8 cellular contexts compared by ENCODE assay signal in the genomic region with DNA sequence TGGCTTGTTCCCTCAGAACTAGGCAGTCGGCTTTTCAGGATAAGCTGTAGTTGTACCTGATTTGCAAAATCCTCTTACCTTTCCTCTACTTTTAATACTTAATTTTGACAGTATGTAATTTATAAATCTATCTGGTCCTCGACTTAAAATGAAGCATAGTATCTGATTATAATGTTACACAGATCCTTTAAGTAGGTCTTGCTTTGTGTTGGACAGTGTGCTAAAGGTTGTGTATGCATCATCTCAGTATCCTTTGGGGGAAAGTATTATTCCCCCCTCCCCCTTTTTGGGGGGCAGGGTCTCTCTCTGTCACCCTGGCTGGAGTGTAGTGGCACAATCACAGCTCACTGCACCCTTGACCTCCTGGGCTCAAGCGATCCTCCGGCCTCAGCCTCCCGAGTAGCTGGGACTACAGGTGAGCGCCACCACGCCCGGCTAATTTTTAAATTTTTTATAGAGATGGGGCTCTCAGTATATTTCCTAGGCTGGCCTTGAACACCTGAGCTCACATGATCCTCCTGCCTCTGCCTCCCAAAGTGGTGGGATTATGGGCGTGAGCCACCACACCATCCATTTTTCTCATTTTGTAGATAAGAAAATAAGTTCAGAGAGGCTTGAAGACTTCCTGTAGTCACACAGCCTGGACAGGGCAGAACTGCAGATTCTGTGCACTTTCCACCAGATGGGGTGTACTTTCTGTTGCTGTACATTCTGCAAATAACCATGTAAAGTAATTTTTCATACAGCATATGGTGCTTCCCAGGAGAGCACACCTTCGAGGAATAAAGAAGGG. TPM values are rescaled to one million over a fixed set of nuclear protein-coding genes. Genes with fewer than 3 reads are reported as not detected.
DNase-seq lines count a peak whose midpoint lies in the region; ATAC-seq, FAIRE-seq and TF ChIP-seq lines count a peak whose summit lies in the region.

No MANE protein-coding gene starts in this region.

- H3K18ac ChIP-seq in H1 (ENCODE audit: extremely low read depth, low read length) (no peak overlapping the region), trophoblast cell (ENCODE audit: low read length) (no peak overlapping the region)

- peaks cover 42% of the 10 kb centered on the region for H3K79me2 ChIP-seq in DOHH2 (ENCODE audit: control insufficient read depth, low read length)
- peaks cover 11 to 36% of the 10 kb centered on the region in 2 experiments for H3K79me2 ChIP-seq in H1 (ENCODE audit: control insufficient read depth in 1 of 2, insufficient read depth in 2 of 2, low read length in 2 of 2)
- peaks cover 6% of the 10 kb centered on the region for H3K79me2 ChIP-seq in trophoblast cell (ENCODE audit: control insufficient read depth, insufficient read depth, low read length, poor library complexity)

- TF ChIP-seq RAD21 in H1 (IDR thresholded peaks at IDR 0.05 in 1 of 2, conservative IDR thresholded peaks at IDR 0.05 in 1 of 2; ENCODE audit: low read depth in 2 of 2, low read length in 2 of 2) = no peak

- H3K4ac ChIP-seq in H1 (replicated peaks; ENCODE audit: insufficient read length, low read depth, low read length) (no peak overlapping the region), trophoblast cell (ENCODE audit: low read depth, low read length) (no peak overlapping the region)

- H3K27me3 ChIP-seq in DOHH2 (ENCODE audit: control insufficient read depth, low read length) = peaks cover 22% of the 10 kb centered on the region
- H3K27me3 ChIP-seq in MG63 = no peaks in the 10 kb centered on the region
- H3K27me3 ChIP-seq in H1 (replicated peaks in 1 of 4; ENCODE audit: control insufficient read depth in 3 of 4, extremely low read depth in 1 of 4, insufficient read depth in 3 of 4, low read length in 3 of 4) = no peaks in the 10 kb centered on the region; a peak in 1 of 7 replicates
- H3K27me3 ChIP-seq in trophoblast cell (ENCODE audit: insufficient read depth, low read length) = no peaks in the 10 kb centered on the region
- H3K27me3 ChIP-seq in H7 (ENCODE audit: control insufficient read depth, insufficient read depth, low read length) = no peaks in the 10 kb centered on the region

- H3K9me3 ChIP-seq in DOHH2 (ENCODE audit: control insufficient read depth, insufficient read depth, low read length) (no peaks in the 10 kb centered on the region), MG63 (no peaks in the 10 kb centered on the region), H1 (ENCODE audit: insufficient read depth in 2 of 2, low read depth in 1 of 2, low read length in 1 of 2) (no peaks in the 10 kb centered on the region), trophoblast cell (ENCODE audit: insufficient read depth, low read depth, low read length) (no peaks in the 10 kb centered on the region)

- CTCF ChIA-PET in H1 (lab: Charles Lee; ENCODE audit: partially characterized antibody) = interaction anchor here (0.8 to 2.1 kb wide), 8 partner anchors 14 to 144 kb away, joined by 3 to 8 read pairs (median 3); no protein-coding TSS in a partner anchor

- H4K8ac ChIP-seq in H1 (ENCODE audit: extremely low read depth, insufficient read depth, low read length) (no peak overlapping the region), trophoblast cell (ENCODE audit: low read depth, low read length) (no peak overlapping the region)

- H4K91ac ChIP-seq in H1 (replicated peaks; ENCODE audit: insufficient read length, low read length) = no peak overlapping the region
- peak overlapping the region; percentile 31 for H4K91ac ChIP-seq in trophoblast cell (ENCODE audit: low read depth, low read length)

- H3K79me1 ChIP-seq in H1 (ENCODE audit: low read depth, low read length) = 0 out of 2 replicates have a peak, but pooled peaks cover 4% of the 10 kb centered on the region
- H3K79me1 ChIP-seq in trophoblast cell (ENCODE audit: low read length) = peaks cover 9% of the 10 kb centered on the region

- H2AFZ ChIP-seq in H1 (ENCODE audit: low read length) = no peak overlapping the region
- no peak overlapping the region for H2AFZ ChIP-seq in trophoblast cell (ENCODE audit: insufficient read depth, low read length, poor library complexity)

- H4K20me1 ChIP-seq in DOHH2 (ENCODE audit: control insufficient read depth, insufficient read depth, low read depth, low read length) = peaks cover 6% of the 10 kb centered on the region; the same call in 1 of the 2 replicates
- H4K20me1 ChIP-seq in H1 (replicated peaks in 1 of 2; ENCODE audit: control insufficient read depth in 1 of 2, insufficient read depth in 2 of 2, low read length in 2 of 2) = peaks cover 3 to 10% of the 10 kb centered on the region in 2 experiments

- H3K14ac ChIP-seq in H1 (ENCODE audit: insufficient read length) = no peak overlapping the region
- H3K14ac ChIP-seq in trophoblast cell (ENCODE audit: low read length) = no peak overlapping the region

- H3K4me1 ChIP-seq in DOHH2 (ENCODE audit: control insufficient read depth, low read length) = peaks cover 38% of the 10 kb centered on the region
- H3K4me1 ChIP-seq in H1 (replicated peaks in 1 of 4; ENCODE audit: control insufficient read depth in 3 of 4, insufficient read depth in 4 of 4, low read length in 3 of 4) = peaks cover 0 to 4% (median 3%) of the 10 kb centered on the region in 4 experiments; a peak in 3 of 7 replicates
- H3K4me1 ChIP-seq in trophoblast cell (ENCODE audit: control insufficient read depth in 1 of 2, insufficient read depth in 2 of 2, low read length in 2 of 2) = no peaks in the 10 kb centered on the region

- FAIRE-seq in H1 (lab: Jason Lieb, UNC) = no peak

- DNase-seq in MG63 = no peak
- DNase-seq in H1 (ENCODE audit: low read depth in 1 of 2, low spot score in 2 of 2) = no peak
- no peak for DNase-seq in trophoblast cell
- no peak for DNase-seq in H7
- no peak for DNase-seq in SK-N-DZ (ENCODE audit: low spot score)
- no peak for DNase-seq in SIG-M5 (lab: John Stamatoyannopoulos, UW)

- H2BK5ac ChIP-seq in H1 (ENCODE audit: low read depth, low read length) (no peak overlapping the region), trophoblast cell (ENCODE audit: low read depth, low read length, poor library complexity) (no peak overlapping the region)

- no peak for TF ChIP-seq EP300 in H1 (IDR thresholded peaks at IDR 0.05; ENCODE audit: borderline replicate concordance in 1 of 2, low read depth in 2 of 2, low read length in 2 of 2)

- H2BK12ac ChIP-seq in H1 (ENCODE audit: low read depth, low read length) = no peak overlapping the region
- no peak overlapping the region for H2BK12ac ChIP-seq in trophoblast cell (ENCODE audit: low read length)

- no peak for TF ChIP-seq POLR2A in H1 (IDR thresholded peaks at IDR 0.05; ENCODE audit: control extremely low read depth in 1 of 2, low read depth in 2 of 2, low read length in 2 of 2)

- H2BK15ac ChIP-seq in H1 (ENCODE audit: low read length) = no peak overlapping the region

- 0 out of 2 replicates have a peak, but pooled peaks cover 5% of the 10 kb centered on the region for H3K23me2 ChIP-seq in H1 (ENCODE audit: low read depth, low read length)

- H3K9ac ChIP-seq in H1 (replicated peaks in 1 of 4; ENCODE audit: extremely low read depth in 1 of 4, low read depth in 3 of 4, low read length in 3 of 4) (no peak overlapping the region; a peak in 1 of 7 replicates), trophoblast cell (ENCODE audit: low read length) (no peak overlapping the region)

- POLR2A ChIA-PET in H1 (lab: Charles Lee; ENCODE audit: partially characterized antibody) = interaction anchor here (0.6 to 3.1 kb wide), 17 partner anchors 9 to 1959 kb away, joined by 3 to 16 read pairs (median 4); a partner anchor contains a TSS

- H2BK120ac ChIP-seq in H1 (replicated peaks; ENCODE audit: low read depth, low read length) (no peak overlapping the region), trophoblast cell (ENCODE audit: insufficient read depth, low read length, poor library complexity) (no peak overlapping the region)

- H3K56ac ChIP-seq in H1 (replicated peaks; ENCODE audit: insufficient read length, low read depth, low read length) = no peak overlapping the region

- no peak overlapping the region for H4K12ac ChIP-seq in trophoblast cell (ENCODE audit: low read depth, low read length)

- WGBS in H1 (ENCODE audit: extremely low coverage in 1 of 2, insufficient coverage in 1 of 2, insufficient read length in 1 of 2, insufficient replicate concordance in 2 of 2, low coverage in 1 of 2, low lambda C conversion rate in 2 of 2, missing lambda C conversion rate in 1 of 2), 2 experiments = 64% methylated on average over 10 of the region's 10 CpGs; no CpG with 5 or more reads in 1 of the 2 experiments
- no CpG with 5 or more reads among the region's 10 CpGs for WGBS in trophoblast cell (ENCODE audit: extremely low coverage, insufficient coverage, insufficient read length)

- H3K36me3 ChIP-seq in DOHH2 (ENCODE audit: control insufficient read depth, low read length) = peaks cover 10% of the 10 kb centered on the region
- no peaks in the 10 kb centered on the region for H3K36me3 ChIP-seq in MG63
- H3K36me3 ChIP-seq in H1 (ENCODE audit: control insufficient read depth in 2 of 4, insufficient read depth in 4 of 4, low read length in 3 of 4) = no peaks in the 10 kb centered on the region; a peak in 1 of 8 replicates
- H3K36me3 ChIP-seq in trophoblast cell (ENCODE audit: control insufficient read depth in 1 of 2, insufficient read depth in 2 of 2, low read length in 2 of 2) = no peaks in the 10 kb centered on the region
- H3K36me3 ChIP-seq in H7 (replicated peaks; ENCODE audit: control insufficient read depth, insufficient read depth, low read length) = peaks cover 2% of the 10 kb centered on the region

- ATAC-seq in GM21447 (IDR thresholded peaks at IDR 0.05; ENCODE audit: unreplicated experiment) = no peak

- H3K9me2 ChIP-seq in DOHH2 (replicated peaks; ENCODE audit: control insufficient read depth, low read length) = no peaks in the 10 kb centered on the region

- no peak overlapping the region for H4K5ac ChIP-seq in H1 (ENCODE audit: insufficient read length, low read depth, low read length)

- H2AK5ac ChIP-seq in H1 (ENCODE audit: low read depth, low read length) = no peak overlapping the region
- H2AK5ac ChIP-seq in trophoblast cell (ENCODE audit: low read length) = no peak overlapping the region

- TF ChIP-seq CTCF in DOHH2 (IDR thresholded peaks at IDR 0.05; ENCODE audit: low read depth, low read length, poor library complexity, severe bottlenecking) = no peak
- TF ChIP-seq CTCF in H1 (IDR thresholded peaks at IDR 0.05; ENCODE audit: control extremely low read depth in 1 of 3, insufficient read depth in 1 of 3, low read depth in 1 of 3, low read length in 3 of 3) = no peak

- H3K4me2 ChIP-seq in DOHH2 (ENCODE audit: low read length) (peak overlapping the region; percentile 95), H1 (ENCODE audit: insufficient read depth in 1 of 2, low read depth in 2 of 2, low read length in 2 of 2) (peak overlapping the region in 1 of 2 experiments; percentile 87; a peak in 3 of 4 replicates), trophoblast cell (ENCODE audit: low read length) (peak overlapping the region; percentile 25)

- H3F3A ChIP-seq in DOHH2 (ENCODE audit: control insufficient read depth, insufficient read depth) = no peaks in the 10 kb centered on the region

- H3K4me3 ChIP-seq in DOHH2 (ENCODE audit: low read length) = peak overlapping the region; percentile 56
- peak overlapping the region; percentile 88 for H3K4me3 ChIP-seq in MG63
- H3K4me3 ChIP-seq in H1 (ENCODE audit: extremely low read depth in 1 of 4, insufficient read depth in 2 of 4, low read depth in 3 of 4, low read length in 4 of 4) = peak overlapping the region; percentile 15 to 99 (median 94); a peak in 6 of 8 replicates
- H3K4me3 ChIP-seq in trophoblast cell (ENCODE audit: low read depth, low read length) = no peak overlapping the region
- H3K4me3 ChIP-seq in H7 (ENCODE audit: insufficient read depth, low read depth, low read length) = no peak overlapping the region; the same call in 1 of the 2 replicates

- no peak overlapping the region for H2BK20ac ChIP-seq in H1 (ENCODE audit: low read length)

- H3K27ac ChIP-seq in DOHH2 (ENCODE audit: low read depth, low read length) (no peak overlapping the region), H1 (ENCODE audit: low read depth, low read length) (no peak overlapping the region; the same call in 1 of the 2 replicates), trophoblast cell (ENCODE audit: low read depth, low read length) (no peak overlapping the region)

- no peak overlapping the region for H3K23ac ChIP-seq in H1 (ENCODE audit: insufficient read length)
- no peak overlapping the region for H3K23ac ChIP-seq in trophoblast cell (ENCODE audit: low read length)

RNA-seq across cellular contexts. Expression of a gene that starts 0.8 kb away (rescaled TPM):
- 23.8 and 27.7 TPM in 2 replicates for total RNA-seq in MG63 (2014; rRNA removed; shearing (Covaris generic); ENCODE audit: low replicate concordance)
- total RNA-seq in H1 (2021; fragmentation: NEBNext Ultra II Directional; extraction: Animal tissue kit (Norgen Biotek cat#: 25700)) = 33.3 and 35.4 TPM in 2 replicates
- polyA plus RNA-seq in H1 (2011; rRNA removed) = 13.6 and 14.8 TPM in 2 replicates
- polyA plus RNA-seq in H1 (2011; cell fraction: cytosol; rRNA removed) = 18.9 TPM
- 12.6 TPM for polyA plus RNA-seq in H1 (2011; cell fraction: nucleus; rRNA removed)
- 19.8 to 22.5 TPM (median 20.3 TPM) in 4 replicates for polyA plus RNA-seq in H1 (2012, experiment 1 of 2)
- polyA plus RNA-seq in H1 (2012, experiment 2 of 2) = 5.8 TPM
- 15.7 TPM for polyA plus RNA-seq in H1 (2013, experiment 1 of 2)
- 16.9 TPM for polyA plus RNA-seq in H1 (2013, experiment 2 of 2)
- 37.5 and 39.1 TPM in 2 replicates for polyA minus RNA-seq in H1 (2011; rRNA and poly(A)+ RNA removed)
- polyA minus RNA-seq in H1 (2011; cell fraction: cytosol; rRNA and poly(A)+ RNA removed) = 18.1 TPM
- 32.9 TPM for polyA minus RNA-seq in H1 (2011; cell fraction: nucleus; rRNA and poly(A)+ RNA removed)
- polyA plus RNA-seq in trophoblast cell (2013) = 11.1 and 11.2 TPM in 2 replicates
- 34.6 and 41.3 TPM in 2 replicates for total RNA-seq in H7 (2014; rRNA removed; shearing (Covaris generic))
- 11.5 and 13.6 TPM in 2 replicates for polyA plus RNA-seq in SK-N-DZ (2014; cell fraction: cytosol; rRNA removed)
- 8.7 and 11.3 TPM in 2 replicates for polyA plus RNA-seq in SK-N-DZ (2014; cell fraction: nucleus; rRNA removed)

RNA-seq across cellular contexts. Expression of a gene that starts 10.3 kb away (rescaled TPM):
- total RNA-seq in MG63 (2014; rRNA removed; shearing (Covaris generic); ENCODE audit: low replicate concordance) = 7.6 and 15.3 TPM in 2 replicates
- 0.19 TPM in 1 of 2 replicates, not detected in the other for total RNA-seq in H1 (2021; fragmentation: NEBNext Ultra II Directional; extraction: Animal tissue kit (Norgen Biotek cat#: 25700))
- polyA plus RNA-seq in H1 (2011; rRNA removed) = 0.09 and 0.14 TPM in 2 replicates
- polyA plus RNA-seq in H1 (2011; cell fraction: cytosol; rRNA removed) = 0.19 TPM
- polyA plus RNA-seq in H1 (2011; cell fraction: nucleus; rRNA removed) = 0.04 TPM
- polyA plus RNA-seq in H1 (2012, experiment 1 of 2) = 0.07 to 0.41 TPM in 2 of 4 replicates, not detected in the others
- polyA plus RNA-seq in H1 (2012, experiment 2 of 2) = not detected
- 0.10 TPM for polyA plus RNA-seq in H1 (2013, experiment 1 of 2)
- polyA plus RNA-seq in H1 (2013, experiment 2 of 2) = 0.11 TPM
- 0.13 and 0.22 TPM in 2 replicates for polyA minus RNA-seq in H1 (2011; rRNA and poly(A)+ RNA removed)
- not detected for polyA minus RNA-seq in H1 (2011; cell fraction: cytosol; rRNA and poly(A)+ RNA removed)
- polyA minus RNA-seq in H1 (2011; cell fraction: nucleus; rRNA and poly(A)+ RNA removed) = 0.40 TPM
- polyA plus RNA-seq in trophoblast cell (2013) = 0.57 and 0.79 TPM in 2 replicates
- total RNA-seq in H7 (2014; rRNA removed; shearing (Covaris generic)) = 0.44 TPM in 1 of 2 replicates, not detected in the other
- polyA plus RNA-seq in SK-N-DZ (2014; cell fraction: cytosol; rRNA removed) = 0.07 and 0.42 TPM in 2 replicates
- polyA plus RNA-seq in SK-N-DZ (2014; cell fraction: nucleus; rRNA removed) = 0.05 TPM in 1 of 2 replicates, not detected in the other

Comparison
In these comparisons a context has a peak if more than half of its experiments do, and no peak if none do; other contexts are left out.
1. H3K4me3 ChIP-seq: peak in DOHH2 (single experiment), MG63 (single experiment) and H1 (4 of 4); none in trophoblast cell (single experiment) and H7 (single experiment).